27 cellular contexts compared by ENCODE assay signal in genomic region chr5:139079969-139080368, GRCh38.
A peak's percentile ranks its signal among the peaks of the same experiment; 100 is the strongest.
DNase-seq lines count a peak whose midpoint lies in the region; ATAC-seq, FAIRE-seq and TF ChIP-seq lines count a peak whose summit lies in the region.
"Had no signal": no experiment of that assay in that cellular context is flagged by ENCODE, and none has a peak within 500 bp of the region (broad histone marks: within the 10 kb centered on the region; RNA-seq: fewer than 3 reads in every experiment).

No MANE protein-coding gene starts in this region.

- no peaks in the 10 kb centered on the region for H4K20me1 ChIP-seq in OCI-LY3 (ENCODE audit: insufficient read depth, low read length)
- H4K20me1 ChIP-seq in osteoblast (ENCODE audit: insufficient read depth, low read length) = peaks cover 7% of the 10 kb centered on the region

- peaks cover 44% of the 10 kb centered on the region for H3K4me1 Mint-ChIP-seq in nephron
- H3K4me1 Mint-ChIP-seq: CD8-positive, alpha-beta memory T cell; GM23338 had no signal

- no peak for TF ChIP-seq CTCF in OCI-LY3 (IDR thresholded peaks at IDR 0.05; ENCODE audit: low read depth, low read length)
- TF ChIP-seq CTCF in nephron (IDR thresholded peaks at IDR 0.05; ENCODE audit: unreplicated experiment in 3 of 3) = no peak
- TF ChIP-seq CTCF in osteoblast (IDR thresholded peaks at IDR 0.05; ENCODE audit: extremely low read depth, low read depth, low read length) = no peak

- no peaks in the 10 kb centered on the region for H3K9me3 ChIP-seq in OCI-LY3 (ENCODE audit: insufficient read depth, low read length)
- H3K9me3 ChIP-seq in osteoblast (ENCODE audit: low read depth, low read length) = no peaks in the 10 kb centered on the region
- H3K9me3 ChIP-seq: A549, BE2C had no signal

- peak overlapping the region; percentile 45 for H3K4me2 ChIP-seq in OCI-LY3 (ENCODE audit: low read length)
- H3K4me2 ChIP-seq in osteoblast (ENCODE audit: insufficient read depth, low read length) = no peak overlapping the region
- H3K4me2 ChIP-seq: A549, GM23338 had no signal

- no peak overlapping the region for H3K4me3 Mint-ChIP-seq in nephron
- H3K4me3 Mint-ChIP-seq: CD14-positive monocyte; CD4-positive, alpha-beta T cell; CD8-positive, alpha-beta memory T cell; GM23338; H9; HFFc6 had no signal

- peaks cover 5% of the 10 kb centered on the region for H3K9me3 Mint-ChIP-seq in nephron
- H3K9me3 Mint-ChIP-seq: CD14-positive monocyte; CD4-positive, alpha-beta T cell; CD8-positive, alpha-beta memory T cell; GM23338; HFFc6 had no signal

- H3K36me3 Mint-ChIP-seq in nephron (ENCODE audit: low read depth) = peaks cover 7% of the 10 kb centered on the region

- H3K27ac ChIP-seq in OCI-LY3 (ENCODE audit: low read length) = no peak overlapping the region
- H3K27ac ChIP-seq in caudate nucleus (ENCODE audit: low read depth, low read length) = peak overlapping the region; percentile 24
- no peak overlapping the region for H3K27ac ChIP-seq in osteoblast (ENCODE audit: low read depth, low read length)
- H3K27ac ChIP-seq: A549; BLaER1 treated with 17β-estradiol and CSF1 and Interleukin-3, amounts not matched to agents 10 nM and 100 nM had no signal

- ATAC-seq in Right ventricle myocardium inferior = no peak
- ATAC-seq: A549, GM12878, GM23338, HCT116 had no signal

- peak overlapping the region in 2 of 3 experiments; percentile 58 to 84 for H3K27ac Mint-ChIP-seq in nephron
- H3K27ac Mint-ChIP-seq: CD14-positive monocyte; CD4-positive, alpha-beta T cell; CD8-positive, alpha-beta memory T cell; GM23338; H9; HFFc6 had no signal

- H3K4me3 ChIP-seq in OCI-LY3 (ENCODE audit: low read length) = no peak overlapping the region
- no peak overlapping the region for H3K4me3 ChIP-seq in osteoblast (ENCODE audit: insufficient read depth, low read length)
- H3K4me3 ChIP-seq: A549; BLaER1 treated with 17β-estradiol and CSF1 and Interleukin-3, amounts not matched to agents 10 nM and 100 nM; GM12878; GM23338 had no signal

- intact Hi-C loops in Right ventricle myocardium inferior (cut with DNase I) = no loop called here

- peak; percentile 26 for FAIRE-seq in GM19239 (lab: Jason Lieb, UNC)
- FAIRE-seq: A549, D721Med, GM12878 had no signal

- DNase-seq in GM19239 (ENCODE audit: insufficient read length, low spot score) (no peak), caudate nucleus (lab: John Stamatoyannopoulos, UW) (no peak), osteoblast (ENCODE audit: insufficient read length, low spot score, missing footprints) (no peak), Right ventricle myocardium inferior (ENCODE audit: missing footprints) (no peak), activated T-cell treated with anti-CD3 and anti-CD28 coated beads for 4 hours (no peak)
- no peak for DNase-seq in effector CD8-positive, alpha-beta T cell (lab: John Stamatoyannopoulos, UW)
- DNase-seq: 8988T; ACHN; AML-193; BE2C; CD4-positive, alpha-beta T cell; CD8-positive, alpha-beta memory T cell; DMS 273 treated with DMSO at 0.1 percent for 48 hours; DMS79; EL; GDM1; H9; HFFc6 had no signal

- H3K27me3 ChIP-seq in OCI-LY3 (ENCODE audit: low read depth, low read length) (no peaks in the 10 kb centered on the region), osteoblast (ENCODE audit: insufficient read depth, low read length) (no peaks in the 10 kb centered on the region)
- H3K27me3 ChIP-seq: BE2C; BLaER1 treated with 17β-estradiol and CSF1 and Interleukin-3, amounts not matched to agents 10 nM and 100 nM had no signal

- H3K9ac ChIP-seq in OCI-LY3 (ENCODE audit: low read length) = no peak overlapping the region
- H3K9ac ChIP-seq: BLaER1 treated with 17β-estradiol and CSF1 and Interleukin-3, amounts not matched to agents 10 nM and 100 nM had no signal

- H3K27me3 Mint-ChIP-seq in nephron (ENCODE audit: low read depth) = no peaks in the 10 kb centered on the region
- H3K27me3 Mint-ChIP-seq: CD4-positive, alpha-beta T cell; CD8-positive, alpha-beta memory T cell had no signal

- no peaks in the 10 kb centered on the region for H3K36me3 ChIP-seq in OCI-LY3 (replicated peaks; ENCODE audit: low read depth, low read length)
- no peaks in the 10 kb centered on the region for H3K36me3 ChIP-seq in osteoblast (ENCODE audit: insufficient read depth, low read length)
- H3K36me3 ChIP-seq: BE2C had no signal

- H3K4me1 ChIP-seq in OCI-LY3 (ENCODE audit: low read length) = peaks cover 22% of the 10 kb centered on the region
- no peaks in the 10 kb centered on the region for H3K4me1 ChIP-seq in osteoblast (ENCODE audit: insufficient read depth, low read length)
- H3K4me1 ChIP-seq: A549 had no signal

- H2AFZ ChIP-seq in OCI-LY3 (ENCODE audit: low read depth, low read length) (no peak overlapping the region), osteoblast (ENCODE audit: low read length) (no peak overlapping the region)
- H2AFZ ChIP-seq: GM23338 had no signal

- H3K79me2 ChIP-seq in OCI-LY3 (ENCODE audit: low read length) (no peaks in the 10 kb centered on the region), osteoblast (ENCODE audit: insufficient read depth, low read length) (peaks cover 4% of the 10 kb centered on the region)
